Comparison of ENCODE assay signal across 28 cellular contexts in the genomic region with DNA sequence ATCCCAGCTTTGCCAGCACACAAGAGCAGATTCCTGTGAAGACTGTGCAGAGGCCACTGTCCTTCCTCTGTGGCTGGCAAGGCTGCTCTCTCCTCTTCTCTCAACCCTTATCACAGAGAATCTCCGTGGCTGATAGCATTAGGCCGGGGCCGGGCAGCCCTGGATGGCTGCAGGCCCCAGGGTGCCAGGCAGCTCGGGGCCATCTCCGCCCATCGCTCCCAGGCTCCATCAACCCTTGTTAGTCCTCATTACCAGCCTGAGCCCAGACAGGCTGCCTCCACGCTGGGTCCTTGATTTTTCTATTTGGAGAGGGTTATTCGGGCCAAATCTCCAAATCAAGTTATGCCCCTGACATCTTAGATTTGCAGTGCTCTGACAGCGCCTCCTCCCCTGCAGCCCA.
"Had no signal": no experiment of that assay in that cellular context is flagged by ENCODE, and none has a peak within 500 bp of the region (broad histone marks: within the 10 kb centered on the region; RNA-seq: fewer than 3 reads in every experiment).

No MANE protein-coding gene starts in this region.

- H3K4me2 ChIP-seq: KMS-11 had no signal

- DNase-seq: activated CD4-positive, alpha-beta T cell treated with anti-CD3 and anti-CD28 coated beads, Interleukin-2, amount 10 ng/mL, durations not matched to agents 24 days and 14 days; activated CD4-positive, alpha-beta T cell treated with anti-CD3 and anti-CD28 coated beads, Interleukin-2, amount 50 U/mL, for 4 hours; activated CD8-positive, alpha-beta T cell treated with anti-CD3 and anti-CD28 coated beads for 36 hours; activated effector memory CD4-positive, alpha-beta T cell treated with anti-CD3 and anti-CD28 coated beads, Interleukin-2, amount 50 U/mL, for 16 hours; activated naive CD4-positive, alpha-beta T cell; activated naive CD8-positive, alpha-beta T cell treated with anti-CD3 and anti-CD28 coated beads, Interleukin-2, amount 10 ng/mL, durations not matched to agents 7 days and 5 days; activated T-cell treated with anti-CD3 and anti-CD28 coated beads, Interleukin-2, amount 50 U/mL, for 1 hour; activated T-cell treated with anti-CD3 and anti-CD28 coated beads, Interleukin-2, amount 50 U/mL, for 72 hours; amygdala; MM.1S; MV-4-11; NCI-H1092; NCI-H1436 treated with DMSO at 0.1 percent for 48 hours; NCI-H1694 treated with DMSO at 0.1 percent for 48 hours; NCI-H2029; NCI-H2171; NCI-H510A; NCI-H526; NCI-H748 treated with DMSO at 0.1 percent for 48 hours; NK-92 treated with Interleukin-12 subunit alpha and Interleukin-12 subunit beta, amount 100 ng/mL, for 24 hours; OCI-M1; Right ventricle myocardium superior; T1000 had no signal

- H3K4me1 ChIP-seq: ascending aorta, breast epithelium, SJSA1 had no signal

- H3K27me3 ChIP-seq: ascending aorta had no signal

- H3K9me3 ChIP-seq: ascending aorta, breast epithelium, SJSA1 had no signal

- H3K9ac ChIP-seq: KMS-11 had no signal

- H3K27ac ChIP-seq: ascending aorta, breast epithelium, KMS-11, SJSA1 had no signal

- ATAC-seq: activated CD8-positive, alpha-beta T cell treated with anti-CD3 and anti-CD28 coated beads for 36 hours; activated T-cell treated with anti-CD3 and anti-CD28 coated beads, Interleukin-2, amount 50 U/mL, for 72 hours; activated T-helper 17 cell treated with anti-CD3 and anti-CD28 coated beads, Interleukin-2, amount 50 U/mL, for 72 hours had no signal

- H3K4me3 ChIP-seq: ascending aorta, breast epithelium, SJSA1 had no signal

- H3K36me3 ChIP-seq: ascending aorta, breast epithelium, SJSA1 had no signal
